8 cellular contexts compared by ENCODE assay signal in the genomic region with DNA sequence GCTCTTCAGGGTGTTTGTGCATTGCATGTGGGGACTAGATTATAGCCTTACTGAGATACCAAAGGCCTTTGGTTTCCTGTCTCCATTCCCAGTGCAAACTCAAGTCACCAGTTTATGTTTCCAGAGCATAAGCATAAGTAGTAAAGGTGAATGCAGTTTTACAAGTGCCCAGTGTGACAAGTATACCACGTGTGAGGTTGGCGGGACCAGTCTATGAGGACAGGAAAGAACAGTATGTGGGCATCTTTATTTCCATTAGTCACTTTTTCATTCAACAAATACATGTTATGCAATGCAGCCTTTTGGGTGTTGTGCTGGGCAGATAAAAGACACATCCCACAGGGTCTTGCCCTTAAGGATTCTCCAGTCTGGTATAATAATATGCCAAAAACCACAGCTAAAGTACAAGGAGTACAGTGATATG.
DNase-seq lines count a peak whose midpoint lies in the region; ATAC-seq and TF ChIP-seq lines count a peak whose summit lies in the region.

No MANE protein-coding gene starts in this region.

- TF ChIP-seq CTCF in body of pancreas (IDR thresholded peaks at IDR 0.05), result no peak

- WGBS in body of pancreas, 2 donors, result 78 to 88% methylated on average over 2 of the region's 2 CpGs
- 61% methylated on average over 2 of the region's 2 CpGs for WGBS in urinary bladder

- H3K36me3 ChIP-seq in body of pancreas (replicated peaks in 1 of 2; ENCODE audit: insufficient read depth in 1 of 2, low read depth in 2 of 2) (no peaks in the 10 kb centered on the region), muscle layer of colon (ENCODE audit: insufficient read depth, low read length) (peaks cover 14% of the 10 kb centered on the region), urinary bladder (ENCODE audit: insufficient read depth) (peaks cover 3% of the 10 kb centered on the region)

- H3K27ac ChIP-seq in body of pancreas, result peak overlapping the region in 2 of 4 donors; percentile 65 to 66
- peak overlapping the region; percentile 86 for H3K27ac ChIP-seq in muscle layer of colon (ENCODE audit: low read depth, low read length)
- peak overlapping the region; percentile 76 for H3K27ac ChIP-seq in urinary bladder (ENCODE audit: low read depth)

- DNase-seq in activated CD8-positive, alpha-beta memory T cell treated with anti-CD3 and anti-CD28 coated beads, Interleukin-2, amount 50 U/mL, for 1 hour (ENCODE audit: extremely low read depth), result peak; percentile 16
- no peak for DNase-seq in activated CD8-positive, alpha-beta memory T cell treated with anti-CD3 and anti-CD28 coated beads, Interleukin-2, amount 50 U/mL, for 48 hours
- DNase-seq in body of pancreas, result no peak
- no peak for DNase-seq in AG08396 (ENCODE audit: low spot score)

- no peaks in the 10 kb centered on the region for H3K27me3 ChIP-seq in body of pancreas
- H3K27me3 ChIP-seq in muscle layer of colon (ENCODE audit: control insufficient read depth in 1 of 2, insufficient read depth in 2 of 2, low read length in 2 of 2), result no peaks in the 10 kb centered on the region

- TF ChIP-seq POLR2A in body of pancreas (IDR thresholded peaks at IDR 0.05), result no peak

- no peaks in the 10 kb centered on the region for H3K9me3 ChIP-seq in body of pancreas
- no peaks in the 10 kb centered on the region for H3K9me3 ChIP-seq in muscle layer of colon (ENCODE audit: low read length)

- peak; percentile 28 for ATAC-seq in body of pancreas
- no peak for ATAC-seq in HG02973 (IDR thresholded peaks at IDR 0.05; ENCODE audit: unreplicated experiment)
- no peak for ATAC-seq in HG02970 (IDR thresholded peaks at IDR 0.05; ENCODE audit: low FRiP score, unreplicated experiment)

- H3K4me3 ChIP-seq in body of pancreas (no peak overlapping the region), muscle layer of colon (ENCODE audit: low read depth in 1 of 2, low read length in 2 of 2) (peak overlapping the region in 1 of 2 donors; percentile 68), urinary bladder (ENCODE audit: low read depth, low read length) (no peak overlapping the region)

- H3K4me1 ChIP-seq in body of pancreas, result peaks cover 13% of the 10 kb centered on the region
- peaks cover 44% of the 10 kb centered on the region for H3K4me1 ChIP-seq in muscle layer of colon (ENCODE audit: insufficient read depth, low read length)
- peaks cover 3% of the 10 kb centered on the region for H3K4me1 ChIP-seq in urinary bladder (ENCODE audit: insufficient read depth)

- H3K9ac ChIP-seq in muscle layer of colon (ENCODE audit: low read length), result peak overlapping the region; percentile 72

- intact Hi-C loops in body of pancreas (cut with DNase I), result no loop called here
